Comparison of ENCODE assay signal across 27 cellular contexts in genomic region chr22:49364398-49364797, GRCh38.
"Had no signal": no experiment of that assay in that cellular context is flagged by ENCODE, and none has a peak within 500 bp of the region (broad histone marks: within the 10 kb centered on the region; RNA-seq: fewer than 3 reads in every experiment).

No MANE protein-coding gene starts in this region.

- H3K4me1 ChIP-seq: neural progenitor cell, sigmoid colon, suprapubic skin, tibial artery had no signal

- H3K27ac ChIP-seq: brain microvascular endothelial cell, neural progenitor cell, sigmoid colon, suprapubic skin, tibial artery had no signal

- DNase-seq: activated CD4-positive, alpha-beta T cell treated with anti-CD3 and anti-CD28 coated beads for 36 hours; activated CD4-positive, CD25-positive, alpha-beta regulatory T cell; activated gamma-delta T cell treated with Interleukin-2 at 50 U/mL for 16 hours; activated naive CD4-positive, alpha-beta T cell treated with anti-CD3 and anti-CD28 coated beads, Interleukin-2, amount 50 U/mL, for 16 hours; activated T-cell treated with anti-CD3 and anti-CD28 coated beads, Interleukin-2, amount 50 U/mL, for 24 hours; amniotic stem cell; brain microvascular endothelial cell; endodermal cell; foreskin fibroblast; hippocampal formation; immature natural killer cell; kidney glomerular epithelial cell; left ventricle myocardium superior; natural killer cell; small intestine; stimulated activated CD4-positive, alpha-beta T cell treated with anti-CD3 and anti-CD28 coated beads, Interleukin-1b, Interleukin-23, amount 100 ng/mL, for 48 hours; stimulated activated CD4-positive, alpha-beta T cell treated with anti-CD3 and anti-CD28 coated beads, Interleukin-4, amount 100 ng/mL, for 4 hours; stimulated activated CD8-positive, alpha-beta memory T cell treated with anti-CD3 and anti-CD28 coated beads, Interleukin-4, amount 100 ng/mL, for 48 hours; stimulated activated naive CD8-positive, alpha-beta T cell treated with anti-CD3 and anti-CD28 coated beads, Interleukin-15, amount 100 ng/mL, for 72 hours; T-helper 1 cell had no signal

- H3K9me3 ChIP-seq: sigmoid colon, suprapubic skin, tibial artery had no signal

- H3K4me3 ChIP-seq: neural progenitor cell, sigmoid colon, suprapubic skin, tibial artery had no signal

- H3K27me3 ChIP-seq: brain microvascular endothelial cell, neural progenitor cell had no signal

- H3K36me3 ChIP-seq: brain microvascular endothelial cell, neural progenitor cell, sigmoid colon, suprapubic skin, tibial artery had no signal

- ATAC-seq: activated CD4-positive, alpha-beta T cell treated with anti-CD3 and anti-CD28 coated beads for 36 hours; activated CD8-positive, alpha-beta T cell treated with anti-CD3 and anti-CD28 coated beads, Interleukin-2, amount 10 ng/mL, durations not matched to agents 7 days and 5 days; esophagus mucosa; left ventricle myocardium superior; natural killer cell; stimulated activated memory B cell treated with anti-CD40 and anti-IgM and Interleukin-4, amounts not matched to agents 10 μg/mL and 1 μg/mL and 100 μg/mL, for 72 hours; stimulated activated naive CD8-positive, alpha-beta T cell treated with anti-CD3 and anti-CD28 coated beads, Interleukin-15, amount 100 ng/mL, for 72 hours had no signal
